3 cellular contexts compared by ENCODE assay signal in genomic region chr20:15792855-15793254, GRCh38.
TF ChIP-seq lines count a peak whose summit lies in the region.

No MANE protein-coding gene starts in this region.

TF ChIP-seq in HepG2, 621 proteins besides CTCF, POLR2A, EP300 and RAD21:
- TF ChIP-seq ZNF138 (CRISPR knock-in tag; IDR thresholded peaks at IDR 0.05; ENCODE audit: low read depth) (no peak), ATF7 (IDR thresholded peaks at IDR 0.05) (peak; percentile 100), ATF7 (CRISPR knock-in tag; IDR thresholded peaks at IDR 0.05) (no peak), CREB1 (IDR thresholded peaks at IDR 0.05) (peak; percentile 94), CREB1 (CRISPR knock-in tag; IDR thresholded peaks at IDR 0.05) (no peak)

TF ChIP-seq in GM12878, 131 proteins besides CTCF, POLR2A, EP300 and RAD21:
- no peak for TF ChIP-seq CHD1 (IDR thresholded peaks at IDR 0.05; ENCODE audit: low read depth, low read length)
- TF ChIP-seq USF1 (IDR thresholded peaks at IDR 0.05; ENCODE audit: borderline replicate concordance, extremely low read length, insufficient read depth, low read depth, low read length) = no peak
- TF ChIP-seq NFIC (IDR thresholded peaks at IDR 0.05; ENCODE audit: low read depth, low read length) = no peak
- TF ChIP-seq USF2 (IDR thresholded peaks at IDR 0.05; ENCODE audit: borderline replicate concordance, low read depth, low read length) = no peak
- no peak for TF ChIP-seq TCF7 (IDR thresholded peaks at IDR 0.05; ENCODE audit: borderline replicate concordance)
- peak; percentile 68 for TF ChIP-seq ATF7 (IDR thresholded peaks at IDR 0.05; ENCODE audit: low read depth)

TF ChIP-seq in K562, 482 proteins besides CTCF, POLR2A, EP300 and RAD21:
- no peak for TF ChIP-seq SIX5 (IDR thresholded peaks at IDR 0.05; ENCODE audit: borderline replicate concordance in 1 of 2, insufficient read depth in 1 of 2, low read depth in 1 of 2, low read length in 2 of 2)
- TF ChIP-seq UBTF (IDR thresholded peaks at IDR 0.05; ENCODE audit: borderline replicate concordance in 1 of 2, low read depth in 2 of 2, low read length in 2 of 2) = no peak
- 0 out of 2 replicates have a peak, but pooled peaks have one; percentile 17 for TF ChIP-seq ATF7 (IDR thresholded peaks at IDR 0.05)
- TF ChIP-seq ZFX (CRISPR knock-in tag; IDR thresholded peaks at IDR 0.05) = no peak
- peak; percentile 44; the same call in 1 of the 2 replicates for TF ChIP-seq ATF3 (IDR thresholded peaks at IDR 0.05)
- TF ChIP-seq ATF3 (CRISPR knock-in tag; conservative IDR thresholded peaks at IDR 0.05) = no peak
- TF ChIP-seq NFE2L1 (tag; IDR thresholded peaks at IDR 0.05; ENCODE audit: borderline replicate concordance, low read depth) = no peak
- TF ChIP-seq ZNF253 (CRISPR knock-in tag; conservative IDR thresholded peaks at IDR 0.05) = no peak
- TF ChIP-seq FOXO4 (CRISPR knock-in tag; IDR thresholded peaks at IDR 0.05) = no peak
- TF ChIP-seq ZSCAN32 (CRISPR knock-in tag; IDR thresholded peaks at IDR 0.05) = no peak
- no peak for TF ChIP-seq ZKSCAN1 (IDR thresholded peaks at IDR 0.05; ENCODE audit: low read depth, low read length)
- TF ChIP-seq SMAD4 (CRISPR knock-in tag; conservative IDR thresholded peaks at IDR 0.05) = no peak
TF ChIP-seq in K562: peak in this region for 2.
